In genomic region chr12:256958-257357, GRCh38 we compare ENCODE assay signal across 25 cellular contexts. TPM values are rescaled to one million over a fixed set of nuclear protein-coding genes. Genes with fewer than 3 reads are reported as not detected.
"Had no signal": no experiment of that assay in that cellular context is flagged by ENCODE, and none has a peak within 500 bp of the region (broad histone marks: within the 10 kb centered on the region; RNA-seq: fewer than 3 reads in every experiment).

No MANE protein-coding gene starts in this region.

- H3K36me3 Mint-ChIP-seq: T-cell had no signal

- H3K9ac ChIP-seq: KMS-11, SK-N-SH had no signal

- H3K4me3 Mint-ChIP-seq: T-cell had no signal

- H3K9me3 Mint-ChIP-seq: T-cell had no signal

- H3K27ac ChIP-seq: KMS-11, RWPE1 had no signal

- DNase-seq: IMR-90, MM.1S, NCI-H1092 treated with DMSO at 0.1 percent for 48 hours, NCI-H146, NCI-H187, NCI-H2029, NCI-H2081 treated with DMSO at 0.1 percent for 48 hours, NCI-H2171, NCI-H226, NCI-H446, NCI-H510A, NCI-H524 treated with DMSO at 0.1 percent for 48 hours, NCI-H774, PC-3, SHP77, SK-N-SH, SW 1271, T-cell had no signal

- H3K27ac Mint-ChIP-seq: T-cell had no signal

- H3K4me2 ChIP-seq: KMS-11, SK-N-SH had no signal

- H3K9me3 ChIP-seq: SK-N-SH had no signal

- H3K4me1 Mint-ChIP-seq: T-cell had no signal

- ATAC-seq: Panc1, PC-3, T-cell had no signal

RNA-seq across cellular contexts. Expression of gene SLC6A13, which starts 5.7 kb away (rescaled TPM):
- total RNA-seq: HT-29, M059J, PC-3, SK-MEL-5 had no signal

RNA-seq across cellular contexts. Expression of gene SLC6A12, which starts 43.0 kb away (rescaled TPM):
- total RNA-seq: HT-29, IMR-90, LHCN-M2, M059J, PC-3 had no signal
- polyA plus RNA-seq: IMR-90 had no signal
